In genomic region chr11:83192846-83193245, GRCh38 we compare ENCODE assay signal across 8 cellular contexts. TPM values are rescaled to one million over a fixed set of nuclear protein-coding genes. Genes with fewer than 3 reads are reported as not detected.
DNase-seq lines count a peak whose midpoint lies in the region; ATAC-seq, FAIRE-seq and TF ChIP-seq lines count a peak whose summit lies in the region.

No MANE protein-coding gene starts in this region.

- ATAC-seq in psoas muscle = no peak
- no peak for ATAC-seq in GM18873 (IDR thresholded peaks at IDR 0.05; ENCODE audit: low FRiP score, unreplicated experiment)
- no peak for ATAC-seq in HG03378 (IDR thresholded peaks at IDR 0.05; ENCODE audit: unreplicated experiment)
- ATAC-seq in HG03045 (IDR thresholded peaks at IDR 0.05; ENCODE audit: unreplicated experiment) = no peak

- DNase-seq in EH (ENCODE audit: low read depth) (peak; percentile 17), SK-N-MC (ENCODE audit: low read depth, low spot score) (no peak), fibroblast of lung (ENCODE audit: low read depth in 2 of 2) (peak in 1 of 2 donors; percentile 25), psoas muscle (no peak), GM19239 (ENCODE audit: insufficient read length, low spot score) (no peak)

- no peaks in the 10 kb centered on the region for H3K9me3 ChIP-seq in SK-N-MC (ENCODE audit: low read depth, low read length)
- H3K9me3 ChIP-seq in fibroblast of lung (ENCODE audit: control insufficient read depth, insufficient read depth, low read depth, low read length) = no peaks in the 10 kb centered on the region
- no peaks in the 10 kb centered on the region for H3K9me3 ChIP-seq in psoas muscle

- peak overlapping the region; percentile 87 for H3K4me2 ChIP-seq in fibroblast of lung (ENCODE audit: extremely low read depth, insufficient read depth, low read length)

- WGBS in psoas muscle, 3 donors = 5 to 8% (median 5%) methylated on average over 6 of the region's 6 CpGs

- no peaks in the 10 kb centered on the region for H4K20me1 ChIP-seq in fibroblast of lung (ENCODE audit: control insufficient read depth, extremely low read depth, insufficient read depth, low read length)

- no peak overlapping the region for H2AFZ ChIP-seq in fibroblast of lung (ENCODE audit: low read length)

- intact Hi-C loops in psoas muscle (cut with DNase I) = loop anchor here (5.0 kb wide), 3 partner anchors 36 to 291 kb away; partner anchors contain the start of genes PCF11 (in 2 of the 2), DDIAS (in 1 of the 2), PRCP (in 1 of the 2) and RAB30 (in 1 of the 2)

- peaks cover 19% of the 10 kb centered on the region for H3K79me2 ChIP-seq in fibroblast of lung (ENCODE audit: control insufficient read depth, insufficient read depth, low read length)

- peaks cover 2% of the 10 kb centered on the region for H3K4me1 ChIP-seq in fibroblast of lung (ENCODE audit: control insufficient read depth, extremely low read depth, insufficient read depth, low read length)
- peaks cover 22% of the 10 kb centered on the region for H3K4me1 ChIP-seq in psoas muscle

- peak overlapping the region; percentile 67 for H3K27ac ChIP-seq in SK-N-MC
- H3K27ac ChIP-seq in fibroblast of lung (ENCODE audit: insufficient read depth, low read length) = peak overlapping the region; percentile 97
- peak overlapping the region; percentile 88 for H3K27ac ChIP-seq in psoas muscle

- H3K36me3 ChIP-seq in SK-N-MC (ENCODE audit: insufficient read depth, low read length) = peaks cover 31% of the 10 kb centered on the region
- H3K36me3 ChIP-seq in fibroblast of lung (ENCODE audit: control insufficient read depth, insufficient read depth, low read length) = peaks cover 1% of the 10 kb centered on the region
- H3K36me3 ChIP-seq in psoas muscle (ENCODE audit: insufficient read depth in 1 of 2, low read depth in 1 of 2) = peaks cover 3 to 49% of the 10 kb centered on the region in 2 donors

- TF ChIP-seq CTCF in fibroblast of lung (conservative IDR thresholded peaks at IDR 0.05 in 1 of 2, IDR thresholded peaks at IDR 0.05 in 1 of 2; ENCODE audit: low read depth in 1 of 2, low read length in 2 of 2) = no peak
- no peak for TF ChIP-seq CTCF in psoas muscle (IDR thresholded peaks at IDR 0.05)

- H3K27me3 ChIP-seq in fibroblast of lung (ENCODE audit: control insufficient read depth, insufficient read depth, low read length) (no peaks in the 10 kb centered on the region), psoas muscle (ENCODE audit: insufficient read depth in 3 of 3, low read length in 2 of 3) (no peaks in the 10 kb centered on the region)

- peak overlapping the region; percentile 96 for H3K4me3 ChIP-seq in SK-N-MC
- H3K4me3 ChIP-seq in fibroblast of lung (replicated peaks in 1 of 4; ENCODE audit: control extremely low read depth in 1 of 4, insufficient read depth in 1 of 4, low read depth in 3 of 4, low read length in 4 of 4) = peak overlapping the region; percentile 36 to 83 (median 74)
- H3K4me3 ChIP-seq in psoas muscle = peak overlapping the region; percentile 86

- H3K9ac ChIP-seq in SK-N-MC (ENCODE audit: insufficient read length) (peak overlapping the region; percentile 97), fibroblast of lung (ENCODE audit: insufficient read depth, low read length) (peak overlapping the region; percentile 90)

- FAIRE-seq in GM19239 (lab: Jason Lieb, UNC) = no peak

RNA-seq across cellular contexts. Expression of gene ANKRD42, which starts 0.7 kb away (rescaled TPM):
- total RNA-seq in fibroblast of lung = 13.9 and 17.5 TPM in 2 replicates
- 6.5 and 7.1 TPM in 2 replicates for polyA plus RNA-seq in fibroblast of lung
- polyA plus RNA-seq in fibroblast of lung (2012) = 8.3 and 10.1 TPM in 2 replicates
- 2.1 and 7.9 TPM in 2 replicates for polyA minus RNA-seq in fibroblast of lung (ENCODE audit: low replicate concordance)
- 1 to 10 TPM; 3.6 to 4.6 (median 3.7) TPM for total RNA-seq in psoas muscle
- polyA plus RNA-seq in psoas muscle = 1 to 10 TPM; 1.6 to 9.1 (median 3.0) TPM

RNA-seq across cellular contexts. Expression of gene PCF11, which starts 35.9 kb away (rescaled TPM):
- total RNA-seq in fibroblast of lung = 36.5 and 44.8 TPM in 2 replicates
- 23.9 and 26.6 TPM in 2 replicates for polyA plus RNA-seq in fibroblast of lung
- polyA plus RNA-seq in fibroblast of lung (2012) = 12.5 and 13.7 TPM in 2 replicates
- 3.4 and 6.8 TPM in 2 replicates for polyA minus RNA-seq in fibroblast of lung (ENCODE audit: low replicate concordance)
- 10 to 100 TPM; 31.4 to 57.4 (median 47.3) TPM for total RNA-seq in psoas muscle
- polyA plus RNA-seq in psoas muscle = 10 to 100 TPM; 19.2 to 29.6 (median 25.3) TPM
